In the genomic region with DNA sequence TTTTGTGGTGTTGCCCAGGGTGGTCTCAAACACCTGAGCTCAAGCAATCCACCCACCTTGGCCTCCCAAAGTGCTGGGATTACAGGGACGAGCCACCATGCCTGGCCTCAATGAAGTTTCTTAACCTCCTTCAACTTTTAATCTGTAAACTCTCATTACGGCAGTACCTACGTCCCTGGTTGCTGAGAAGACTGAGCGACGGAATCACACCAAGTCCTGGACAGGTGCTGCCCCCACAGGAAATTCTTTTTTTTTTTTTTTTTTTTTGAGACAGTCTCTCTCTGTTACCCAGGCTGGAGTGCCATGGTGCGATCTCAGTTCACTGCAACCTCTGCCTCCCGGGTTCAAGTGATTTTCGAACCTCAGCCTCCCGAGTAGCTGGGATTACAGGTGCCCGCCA, we compare ENCODE assay signal across 8 cellular contexts. TPM values are rescaled to one million over a fixed set of nuclear protein-coding genes. Genes with fewer than 3 reads are reported as not detected.
DNase-seq lines count a peak whose midpoint lies in the region; ATAC-seq and TF ChIP-seq lines count a peak whose summit lies in the region.
"Not testable (repeated sequence)": the region's sequence is repeated elsewhere in the genome, so short reads cannot be mapped to it uniquely, and the experiment has no call there.

No MANE protein-coding gene starts in this region.

- not testable (repeated sequence) for H3K4me3 Mint-ChIP-seq in T-helper 2 cell treated with Interferon-gamma antibody and Interleukin-4, amounts not matched to agents 5 μg/mL and 100 μg/mL, for 36 hours; activated T-helper 17 cell treated with anti-CD3 and anti-CD28 coated beads, Interleukin-2, amount 50 U/mL, for 72 hours; natural killer cell treated with Interleukin-12 subunit alpha and Interleukin-12 subunit beta and Interleukin-15 and Interleukin-18, amount 100 ng/mL, for 72 hours; stimulated activated naive CD8-positive, alpha-beta T cell treated with anti-CD3 and anti-CD28 coated beads, Interleukin-15, amount 100 ng/mL, for 72 hours
- H3K4me3 Mint-ChIP-seq in dendritic cell treated with granulocyte-macrophage colony-stimulating factor and Interleukin-4, amounts not matched to agents 40 ng/mL and 50 ng/mL, for 4 days, result peak overlapping the region; percentile 23

- DNase-seq in HCT116 (ENCODE audit: low read depth, low spot score); T-helper 2 cell treated with Interferon-gamma antibody and Interleukin-4, amounts not matched to agents 5 μg/mL and 100 μg/mL, for 36 hours (ENCODE audit: low spot score); natural killer cell treated with Interleukin-12 subunit alpha and Interleukin-12 subunit beta and Interleukin-15 and Interleukin-18, amount 100 ng/mL, for 72 hours (ENCODE audit: low spot score); stimulated activated naive CD8-positive, alpha-beta T cell treated with anti-CD3 and anti-CD28 coated beads, Interleukin-15, amount 100 ng/mL, for 72 hours: not testable (repeated sequence)

- H3K9me2 ChIP-seq in HCT116 (ENCODE audit: insufficient read depth); OCI-LY1 (ENCODE audit: low read depth, low read length): not testable (repeated sequence)

- H3K9me3 Mint-ChIP-seq in T-helper 2 cell treated with Interferon-gamma antibody and Interleukin-4, amounts not matched to agents 5 μg/mL and 100 μg/mL, for 36 hours; activated T-helper 17 cell treated with anti-CD3 and anti-CD28 coated beads, Interleukin-2, amount 50 U/mL, for 72 hours; dendritic cell treated with granulocyte-macrophage colony-stimulating factor and Interleukin-4, amounts not matched to agents 40 ng/mL and 50 ng/mL, for 4 days; natural killer cell treated with Interleukin-12 subunit alpha and Interleukin-12 subunit beta and Interleukin-15 and Interleukin-18, amount 100 ng/mL, for 72 hours; stimulated activated naive CD8-positive, alpha-beta T cell treated with anti-CD3 and anti-CD28 coated beads, Interleukin-15, amount 100 ng/mL, for 72 hours: not testable (repeated sequence)

- not testable (repeated sequence) for H3K36me3 ChIP-seq in BLaER1 treated with 17β-estradiol and CSF1 and Interleukin-3, amounts not matched to agents 10 nM and 100 nM; HCT116 (ENCODE audit: control insufficient read depth in 1 of 2, insufficient read depth in 2 of 2, low read length in 2 of 2); OCI-LY1 (ENCODE audit: insufficient read depth, low read length)

- H3K27me3 Mint-ChIP-seq in T-helper 2 cell treated with Interferon-gamma antibody and Interleukin-4, amounts not matched to agents 5 μg/mL and 100 μg/mL, for 36 hours (ENCODE audit: low read depth); activated T-helper 17 cell treated with anti-CD3 and anti-CD28 coated beads, Interleukin-2, amount 50 U/mL, for 72 hours; dendritic cell treated with granulocyte-macrophage colony-stimulating factor and Interleukin-4, amounts not matched to agents 40 ng/mL and 50 ng/mL, for 4 days; natural killer cell treated with Interleukin-12 subunit alpha and Interleukin-12 subunit beta and Interleukin-15 and Interleukin-18, amount 100 ng/mL, for 72 hours; stimulated activated naive CD8-positive, alpha-beta T cell treated with anti-CD3 and anti-CD28 coated beads, Interleukin-15, amount 100 ng/mL, for 72 hours: not testable (repeated sequence)

- not testable (repeated sequence) for H2AFZ ChIP-seq in HCT116 (ENCODE audit: low read depth, low read length, poor library complexity, severe bottlenecking); OCI-LY1 (ENCODE audit: low read length)

- not testable (repeated sequence) for H3K27me3 ChIP-seq in BLaER1 treated with 17β-estradiol and CSF1 and Interleukin-3, amounts not matched to agents 10 nM and 100 nM; HCT116 (ENCODE audit: insufficient read depth, low read length); OCI-LY1 (ENCODE audit: insufficient read depth, low read length)

- H4K20me1 ChIP-seq in BLaER1 treated with 17β-estradiol and CSF1 and Interleukin-3, amounts not matched to agents 10 nM and 100 nM; HCT116 (ENCODE audit: insufficient read depth); OCI-LY1 (ENCODE audit: insufficient read depth, low read length): not testable (repeated sequence)

- CTCF ChIA-PET in HCT116 (lab: Charles Lee), result interaction anchor here (1.1 kb wide), 1 partner anchor 145 kb away, joined by 3 read pairs; no protein-coding TSS in a partner anchor

- POLR2A ChIA-PET in HCT116 (lab: Charles Lee), result interaction anchor here (0.6 to 1.6 kb wide), 2 partner anchors 12 to 313 kb away, joined by 3 read pairs; no protein-coding TSS in a partner anchor

- peak overlapping the region in 5 of 11 experiments; percentile 74 to 83 (median 76); a peak in 5 of 22 replicates for H3K9ac ChIP-seq in BLaER1 treated with 17β-estradiol and CSF1 and Interleukin-3, amounts not matched to agents 10 nM and 100 nM
- not testable (repeated sequence) for H3K9ac ChIP-seq in HCT116 (ENCODE audit: low read length)
- peak overlapping the region; percentile 36; the same call in 1 of the 2 replicates for H3K9ac ChIP-seq in OCI-LY1 (ENCODE audit: low read length)

- H3K9me3 ChIP-seq in BLaER1 treated with 17β-estradiol and CSF1 and Interleukin-3, amounts not matched to agents 10 nM and 100 nM (replicated peaks in 1 of 11); HCT116 (ENCODE audit: control insufficient read depth in 1 of 2, insufficient read depth in 1 of 2, low read depth in 1 of 2, low read length in 2 of 2); OCI-LY1 (ENCODE audit: low read length): not testable (repeated sequence)

- H3K27ac Mint-ChIP-seq in T-helper 2 cell treated with Interferon-gamma antibody and Interleukin-4, amounts not matched to agents 5 μg/mL and 100 μg/mL, for 36 hours, result peak overlapping the region; percentile 21
- peak overlapping the region; percentile 87 for H3K27ac Mint-ChIP-seq in activated T-helper 17 cell treated with anti-CD3 and anti-CD28 coated beads, Interleukin-2, amount 50 U/mL, for 72 hours
- peak overlapping the region; percentile 96 for H3K27ac Mint-ChIP-seq in dendritic cell treated with granulocyte-macrophage colony-stimulating factor and Interleukin-4, amounts not matched to agents 40 ng/mL and 50 ng/mL, for 4 days
- H3K27ac Mint-ChIP-seq in natural killer cell treated with Interleukin-12 subunit alpha and Interleukin-12 subunit beta and Interleukin-15 and Interleukin-18, amount 100 ng/mL, for 72 hours, result peak overlapping the region; percentile 40 to 83
- peak overlapping the region; percentile 43 to 63 for H3K27ac Mint-ChIP-seq in stimulated activated naive CD8-positive, alpha-beta T cell treated with anti-CD3 and anti-CD28 coated beads, Interleukin-15, amount 100 ng/mL, for 72 hours

- TF ChIP-seq POLR2A in HCT116 (IDR thresholded peaks at IDR 0.05; ENCODE audit: borderline replicate concordance, extremely low read depth, insufficient read depth, insufficient read length), result not testable (repeated sequence)

- not testable (repeated sequence) for H3F3A ChIP-seq in OCI-LY1 (ENCODE audit: insufficient read depth, low read length)

- intact Hi-C loops in HCT116 (cut with micrococcal nuclease); dendritic cell treated with granulocyte-macrophage colony-stimulating factor and Interleukin-4, amounts not matched to agents 40 ng/mL and 50 ng/mL, for 4 days (cut with micrococcal nuclease): not testable (repeated sequence)

- H3K4me2 ChIP-seq in BLaER1 treated with 17β-estradiol and CSF1 and Interleukin-3, amounts not matched to agents 10 nM and 100 nM, result peak overlapping the region; percentile 53 to 88 (median 78); a peak in 20 of 22 replicates
- not testable (repeated sequence) for H3K4me2 ChIP-seq in HCT116 (ENCODE audit: low read length)
- peak overlapping the region; percentile 32; the same call in 1 of the 2 replicates for H3K4me2 ChIP-seq in OCI-LY1 (ENCODE audit: low read length)

- peaks cover 23 to 46% (median 40%) of the 10 kb centered on the region in 10 experiments for H3K4me1 ChIP-seq in BLaER1 treated with 17β-estradiol and CSF1 and Interleukin-3, amounts not matched to agents 10 nM and 100 nM
- H3K4me1 ChIP-seq in HCT116 (ENCODE audit: control insufficient read depth in 1 of 2, insufficient read depth in 2 of 2, low read length in 2 of 2), result not testable (repeated sequence)
- peaks cover 36% of the 10 kb centered on the region for H3K4me1 ChIP-seq in OCI-LY1 (ENCODE audit: insufficient read depth, low read length, severe bottlenecking)

- not testable (repeated sequence) for H3K36me3 Mint-ChIP-seq in T-helper 2 cell treated with Interferon-gamma antibody and Interleukin-4, amounts not matched to agents 5 μg/mL and 100 μg/mL, for 36 hours (ENCODE audit: low read depth); activated T-helper 17 cell treated with anti-CD3 and anti-CD28 coated beads, Interleukin-2, amount 50 U/mL, for 72 hours (ENCODE audit: low read depth); dendritic cell treated with granulocyte-macrophage colony-stimulating factor and Interleukin-4, amounts not matched to agents 40 ng/mL and 50 ng/mL, for 4 days (ENCODE audit: low read depth); natural killer cell treated with Interleukin-12 subunit alpha and Interleukin-12 subunit beta and Interleukin-15 and Interleukin-18, amount 100 ng/mL, for 72 hours

- peaks cover 11% of the 10 kb centered on the region for H3K4me1 Mint-ChIP-seq in T-helper 2 cell treated with Interferon-gamma antibody and Interleukin-4, amounts not matched to agents 5 μg/mL and 100 μg/mL, for 36 hours (ENCODE audit: low read depth)
- not testable (repeated sequence) for H3K4me1 Mint-ChIP-seq in activated T-helper 17 cell treated with anti-CD3 and anti-CD28 coated beads, Interleukin-2, amount 50 U/mL, for 72 hours
- H3K4me1 Mint-ChIP-seq in dendritic cell treated with granulocyte-macrophage colony-stimulating factor and Interleukin-4, amounts not matched to agents 40 ng/mL and 50 ng/mL, for 4 days (ENCODE audit: low read depth), result peaks cover 26% of the 10 kb centered on the region
- H3K4me1 Mint-ChIP-seq in natural killer cell treated with Interleukin-12 subunit alpha and Interleukin-12 subunit beta and Interleukin-15 and Interleukin-18, amount 100 ng/mL, for 72 hours (ENCODE audit: low read depth in 2 of 2), result peaks cover 6 to 13% of the 10 kb centered on the region in 2 donors
- H3K4me1 Mint-ChIP-seq in stimulated activated naive CD8-positive, alpha-beta T cell treated with anti-CD3 and anti-CD28 coated beads, Interleukin-15, amount 100 ng/mL, for 72 hours, result peaks cover 14% of the 10 kb centered on the region

- not testable (repeated sequence) for H3K4me3 ChIP-seq in BLaER1 treated with 17β-estradiol and CSF1 and Interleukin-3, amounts not matched to agents 10 nM and 100 nM; HCT116 (replicated peaks in 1 of 2; ENCODE audit: low read depth in 1 of 2, low read length in 2 of 2); OCI-LY1 (ENCODE audit: low read depth, low read length, poor library complexity, severe bottlenecking)

- peak overlapping the region; percentile 75 to 96 (median 90) for H3K27ac ChIP-seq in BLaER1 treated with 17β-estradiol and CSF1 and Interleukin-3, amounts not matched to agents 10 nM and 100 nM
- not testable (repeated sequence) for H3K27ac ChIP-seq in HCT116 (ENCODE audit: low read depth, low read length)
- peak overlapping the region; percentile 96 for H3K27ac ChIP-seq in OCI-LY1 (ENCODE audit: low read depth, low read length, poor library complexity, severe bottlenecking)

- not testable (repeated sequence) for TF ChIP-seq CTCF in HCT116 (IDR thresholded peaks at IDR 0.05 in 2 of 3, conservative IDR thresholded peaks at IDR 0.05 in 1 of 3; ENCODE audit: borderline replicate concordance in 1 of 3, insufficient read depth in 1 of 3, low read depth in 2 of 3, low read length in 2 of 3)
- peak; percentile 18; the same call in 1 of the 2 replicates for TF ChIP-seq CTCF in OCI-LY1 (IDR thresholded peaks at IDR 0.05; ENCODE audit: low read length)

- RAD21 ChIA-PET in HCT116 (lab: Charles Lee; ENCODE audit: low non-redundant PET in 1 of 2, low total read pairs in 2 of 2, uncharacterized antibody in 2 of 2, unreplicated experiment in 2 of 2), result not testable (repeated sequence)

- TF ChIP-seq RAD21 in HCT116 (IDR thresholded peaks at IDR 0.05; ENCODE audit: low read depth), result 0 out of 2 replicates have a peak, but pooled peaks have one; percentile 3

- not testable (repeated sequence) for ATAC-seq in HCT116; activated T-helper 17 cell treated with anti-CD3 and anti-CD28 coated beads, Interleukin-2, amount 50 U/mL, for 72 hours (replicated peaks); natural killer cell treated with Interleukin-12 subunit alpha and Interleukin-12 subunit beta and Interleukin-15 and Interleukin-18, amount 100 ng/mL, for 72 hours; stimulated activated naive CD8-positive, alpha-beta T cell treated with anti-CD3 and anti-CD28 coated beads, Interleukin-15, amount 100 ng/mL, for 72 hours

- not testable (repeated sequence) for H3K79me2 ChIP-seq in HCT116 (ENCODE audit: insufficient read depth, low read length); OCI-LY1 (ENCODE audit: insufficient read depth, low read length)

- BruUV-seq in HCT116 (replicated peaks; lab: Mats Ljungman, UMichigan), result not testable (repeated sequence)

RNA-seq across cellular contexts. Expression of a gene that starts 24.4 kb away (rescaled TPM):
- total RNA-seq in HCT116 (2021; ENCODE audit: unreplicated experiment), result 38.8 TPM
- polyA plus RNA-seq in HCT116 (2012), result 23.2 and 28.9 TPM in 2 replicates
- 10 to 100 TPM; 58.6 to 77.2 TPM for total RNA-seq in activated T-helper 17 cell treated with anti-CD3 and anti-CD28 coated beads, Interleukin-2, amount 50 U/mL, for 72 hours
- 100 to 1,000 TPM in 1 of 2 donors, 10 to 100 TPM in 1; 92.0 to 106 TPM for total RNA-seq in natural killer cell treated with Interleukin-12 subunit alpha and Interleukin-12 subunit beta and Interleukin-15 and Interleukin-18, amount 100 ng/mL, for 72 hours

Comparison
In these comparisons a context has a peak if more than half of its experiments do, and no peak if none do; other contexts are left out.
1. H3K27ac Mint-ChIP-seq: peak in every context shown above with its lines; median percentile 96 in dendritic cell treated with granulocyte-macrophage colony-stimulating factor and Interleukin-4, amounts not matched to agents 40 ng/mL and 50 ng/mL, for 4 days; 87 in activated T-helper 17 cell treated with anti-CD3 and anti-CD28 coated beads, Interleukin-2, amount 50 U/mL, for 72 hours; 62 in natural killer cell treated with Interleukin-12 subunit alpha and Interleukin-12 subunit beta and Interleukin-15 and Interleukin-18, amount 100 ng/mL, for 72 hours; 53 in stimulated activated naive CD8-positive, alpha-beta T cell treated with anti-CD3 and anti-CD28 coated beads, Interleukin-15, amount 100 ng/mL, for 72 hours; 21 in T-helper 2 cell treated with Interferon-gamma antibody and Interleukin-4, amounts not matched to agents 5 μg/mL and 100 μg/mL, for 36 hours.